In the genomic region with DNA sequence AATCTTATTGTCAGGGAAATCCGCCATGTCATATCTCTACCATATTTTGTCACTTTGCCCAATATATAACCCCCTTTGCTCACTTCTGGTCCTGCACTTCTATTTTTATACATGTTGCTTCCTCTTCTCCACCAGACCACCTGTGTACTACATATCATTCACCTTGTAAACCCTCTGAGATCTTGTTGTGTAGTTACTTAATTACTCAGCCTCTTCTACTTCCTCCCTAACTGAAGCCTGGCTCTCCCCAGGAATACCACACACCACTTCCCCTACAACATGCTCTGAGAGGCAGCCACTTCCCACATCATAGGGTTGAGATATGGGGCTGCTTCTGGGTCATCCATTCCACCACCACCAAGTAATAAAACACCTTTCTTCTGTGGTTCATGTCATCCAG, we compare ENCODE assay signal across 10 cellular contexts. TPM values are rescaled to one million over a fixed set of nuclear protein-coding genes. Genes with fewer than 3 reads are reported as not detected.
DNase-seq lines count a peak whose midpoint lies in the region; ATAC-seq and TF ChIP-seq lines count a peak whose summit lies in the region.
"Had no signal": no experiment of that assay in that cellular context is flagged by ENCODE, and none has a peak within 500 bp of the region (broad histone marks: within the 10 kb centered on the region; RNA-seq: fewer than 3 reads in every experiment).

No MANE protein-coding gene starts in this region.

- H3K4me3 ChIP-seq in HL-60 (replicated peaks; ENCODE audit: insufficient read depth, low read length): no peak overlapping the region

- in situ Hi-C loops in GM13976 (cut with MboI; ENCODE audit: low sequenced_read_pairs, unreplicated experiment): no loop called here

- DNase-seq in GM13976 (ENCODE audit: low spot score) (peak; percentile 64), HL-60 (ENCODE audit: low read depth in 1 of 2, low spot score in 1 of 2) (peak; percentile 82 to 89), SW480 (ENCODE audit: low spot score) (no peak), occipital lobe (lab: John Stamatoyannopoulos, UW) (no peak), NCI-H526 (lab: John Stamatoyannopoulos, UW) (no peak)
- DNase-seq in central memory CD8-positive, alpha-beta T cell (ENCODE audit: low spot score in 2 of 2): peak in 1 of 2 donors; percentile 12

- peak overlapping the region; percentile 71 for H3K27ac Mint-ChIP-seq in central memory CD8-positive, alpha-beta T cell (ENCODE audit: low read depth)

- peaks cover 19% of the 10 kb centered on the region for H3K36me3 Mint-ChIP-seq in central memory CD8-positive, alpha-beta T cell (ENCODE audit: insufficient read depth)

- no peaks in the 10 kb centered on the region for H3K27me3 ChIP-seq in HL-60 (ENCODE audit: insufficient read depth, poor library complexity, severe bottlenecking)

- peak overlapping the region; percentile 30 for H3K27ac ChIP-seq in HL-60 (replicated peaks)
- H3K27ac ChIP-seq: VCaP had no signal

- ATAC-seq in GM21390 (IDR thresholded peaks at IDR 0.05; ENCODE audit: unreplicated experiment): peak; percentile 95
- peak; percentile 89 for ATAC-seq in central memory CD8-positive, alpha-beta T cell (replicated peaks; ENCODE audit: extremely low read depth, poor library complexity, severe bottlenecking)
- ATAC-seq in HG03469 (IDR thresholded peaks at IDR 0.05; ENCODE audit: unreplicated experiment): no peak

- peaks cover 40% of the 10 kb centered on the region for H3K4me1 Mint-ChIP-seq in central memory CD8-positive, alpha-beta T cell

- no peak overlapping the region for H3K4me3 Mint-ChIP-seq in central memory CD8-positive, alpha-beta T cell

- no peak for TF ChIP-seq CTCF in GM13976 (IDR thresholded peaks at IDR 0.05; ENCODE audit: borderline replicate concordance, control extremely low read depth, extremely low read depth, insufficient read depth, missing control alignments)
- no peak for TF ChIP-seq CTCF in HL-60 (IDR thresholded peaks at IDR 0.05; ENCODE audit: insufficient read depth, low read length)

- H3K27me3 Mint-ChIP-seq in central memory CD8-positive, alpha-beta T cell: no peaks in the 10 kb centered on the region

- no peaks in the 10 kb centered on the region for H3K9me3 Mint-ChIP-seq in central memory CD8-positive, alpha-beta T cell

RNA-seq across cellular contexts. Expression of gene HEXA, which starts 10.0 kb away (rescaled TPM):
- 34.8 TPM for total RNA-seq in occipital lobe

RNA-seq across cellular contexts. Expression of gene TMEM202, which starts 32.3 kb away (rescaled TPM):
- total RNA-seq in occipital lobe: not detected
- total RNA-seq: pulmonary artery endothelial cell had no signal

RNA-seq across cellular contexts. Expression of gene CELF6, which starts 45.9 kb away (rescaled TPM):
- total RNA-seq in occipital lobe: 6.7 TPM
- total RNA-seq: pulmonary artery endothelial cell had no signal

Comparison
In these comparisons a context has a peak if more than half of its experiments do, and no peak if none do; other contexts are left out.
1. DNase-seq: peak in GM13976 (single experiment) and HL-60 (2 of 2); none in SW480 (single experiment), occipital lobe (single experiment) and NCI-H526 (0 of 2).